Comparison of ENCODE assay signal across 1 cellular context in genomic region chr12:57592551-57593165, GRCh38.
TF ChIP-seq lines count a peak whose summit lies in the region.

No MANE protein-coding gene starts in this region.

TF ChIP-seq in K562, 482 proteins besides CTCF, POLR2A, EP300 and RAD21:
- no peak for TF ChIP-seq THRA (IDR thresholded peaks at IDR 0.05)
- TF ChIP-seq ZNF3 (CRISPR knock-in tag; IDR thresholded peaks at IDR 0.05), result no peak
- no peak for TF ChIP-seq BACH1 (tag; IDR thresholded peaks at IDR 0.05)
- no peak for TF ChIP-seq ZNF76 (CRISPR knock-in tag; IDR thresholded peaks at IDR 0.05; ENCODE audit: borderline replicate concordance)
- no peak for TF ChIP-seq CBX2 (IDR thresholded peaks at IDR 0.05; ENCODE audit: insufficient read depth, low read length, poor library complexity, severe bottlenecking)
- no peak for TF ChIP-seq ZNF518B (CRISPR knock-in tag; IDR thresholded peaks at IDR 0.05)
- TF ChIP-seq ZNF707 (CRISPR knock-in tag; conservative IDR thresholded peaks at IDR 0.05), result no peak
- no peak for TF ChIP-seq MYNN (IDR thresholded peaks at IDR 0.05)
- TF ChIP-seq MYNN (CRISPR knock-in tag; IDR thresholded peaks at IDR 0.05), result no peak
- no peak for TF ChIP-seq PKNOX1 (IDR thresholded peaks at IDR 0.05)
- TF ChIP-seq FOXK2 (conservative IDR thresholded peaks at IDR 0.05 in 1 of 2, IDR thresholded peaks at IDR 0.05 in 1 of 2; ENCODE audit: low read depth in 2 of 2), result no peak
- TF ChIP-seq ZNF551 (CRISPR knock-in tag; IDR thresholded peaks at IDR 0.05), result no peak
- TF ChIP-seq SRF (CRISPR knock-in tag; IDR thresholded peaks at IDR 0.05), result no peak
- no peak for TF ChIP-seq TRIM28 (IDR thresholded peaks at IDR 0.05)
- no peak for TF ChIP-seq DLX4 (CRISPR knock-in tag; IDR thresholded peaks at IDR 0.05)
- no peak for TF ChIP-seq ZC3H11A (IDR thresholded peaks at IDR 0.05; ENCODE audit: low read depth, low read length)
- TF ChIP-seq ATF7 (IDR thresholded peaks at IDR 0.05), result no peak
- TF ChIP-seq ZNF639 (CRISPR knock-in tag; conservative IDR thresholded peaks at IDR 0.05 in 1 of 2, IDR thresholded peaks at IDR 0.05 in 1 of 2), result no peak
